ENCODE assay signal across 29 cellular contexts in genomic region chr20:58286729-58287128, GRCh38. TPM values are rescaled to one million over a fixed set of nuclear protein-coding genes. Genes with fewer than 3 reads are reported as not detected.
A peak's percentile ranks its signal among the peaks of the same experiment; 100 is the strongest.
DNase-seq lines count a peak whose midpoint lies in the region; ATAC-seq and TF ChIP-seq lines count a peak whose summit lies in the region.
"Had no signal": no experiment of that assay in that cellular context is flagged by ENCODE, and none has a peak within 500 bp of the region (broad histone marks: within the 10 kb centered on the region; RNA-seq: fewer than 3 reads in every experiment).

No MANE protein-coding gene starts in this region.

- 50 to 73% (median 64%) methylated on average over 7 of the region's 7 CpGs for WGBS in spleen, 5 donors

- peak; percentile 61 for DNase-seq in activated CD4-positive, alpha-beta T cell treated with anti-CD3 and anti-CD28 coated beads, Interleukin-2, amount 10 ng/mL, durations not matched to agents 24 days and 14 days
- no peak for DNase-seq in activated CD4-positive, alpha-beta T cell treated with anti-CD3 and anti-CD28 coated beads for 48 hours
- peak; percentile 33 for DNase-seq in GM13976 (ENCODE audit: low spot score)
- DNase-seq in WTC11 (ENCODE audit: low spot score), result no peak
- DNase-seq in spleen, result no peak
- DNase-seq in COLO829 (ENCODE audit: low spot score), result no peak
- no peak for DNase-seq in glutamatergic neuron
- DNase-seq: ACHN, activated T-cell treated with anti-CD3 and anti-CD28 coated beads for 4 hours, foreskin fibroblast, H7, hypothalamus, KG1, NCI-H1092, NCI-H2081, NCI-H524, PC-3, SIG-M5, thyroid gland had no signal

- peak overlapping the region in 6 of 8 donors; percentile 45 to 84 (median 60) for H3K27ac ChIP-seq in spleen
- H3K27ac ChIP-seq: breast epithelium, prostate gland, thyroid gland had no signal

- peaks cover 22% of the 10 kb centered on the region for H3K36me3 Mint-ChIP-seq in activated CD4-positive, alpha-beta T cell treated with anti-CD3 and anti-CD28 coated beads, Interleukin-2, amount 10 ng/mL, durations not matched to agents 24 days and 14 days (ENCODE audit: low read depth)
- H3K36me3 Mint-ChIP-seq in WTC11, result peaks cover 3% of the 10 kb centered on the region
- H3K36me3 Mint-ChIP-seq in glutamatergic neuron (ENCODE audit: unreplicated experiment), result no peaks in the 10 kb centered on the region

- H3K4me3 ChIP-seq in spleen, result peak overlapping the region in 1 of 8 donors; percentile 28
- H3K4me3 ChIP-seq: breast epithelium, lung, prostate gland, smooth muscle cell, thyroid gland had no signal

- no peaks in the 10 kb centered on the region for H3K9me3 Mint-ChIP-seq in activated CD4-positive, alpha-beta T cell treated with anti-CD3 and anti-CD28 coated beads, Interleukin-2, amount 10 ng/mL, durations not matched to agents 24 days and 14 days
- peaks cover 4% of the 10 kb centered on the region for H3K9me3 Mint-ChIP-seq in WTC11
- no peaks in the 10 kb centered on the region for H3K9me3 Mint-ChIP-seq in glutamatergic neuron (ENCODE audit: unreplicated experiment)
- H3K9me3 Mint-ChIP-seq: dendritic cell treated with granulocyte-macrophage colony-stimulating factor and Interleukin-4, amounts not matched to agents 40 ng/mL and 50 ng/mL, for 4 days had no signal

- no peak overlapping the region for H3K27ac Mint-ChIP-seq in activated CD4-positive, alpha-beta T cell treated with anti-CD3 and anti-CD28 coated beads, Interleukin-2, amount 10 ng/mL, durations not matched to agents 24 days and 14 days
- H3K27ac Mint-ChIP-seq in WTC11, result peak overlapping the region; percentile 6; the same call in 1 of the 2 replicates
- no peak overlapping the region for H3K27ac Mint-ChIP-seq in glutamatergic neuron (ENCODE audit: unreplicated experiment)
- H3K27ac Mint-ChIP-seq: dendritic cell treated with granulocyte-macrophage colony-stimulating factor and Interleukin-4, amounts not matched to agents 40 ng/mL and 50 ng/mL, for 4 days had no signal

- no peak for TF ChIP-seq CTCF in GM13976 (IDR thresholded peaks at IDR 0.05; ENCODE audit: borderline replicate concordance, control extremely low read depth, extremely low read depth, insufficient read depth, missing control alignments)
- no peak for TF ChIP-seq CTCF in WTC11 (IDR thresholded peaks at IDR 0.05)
- no peak for TF ChIP-seq CTCF in spleen (IDR thresholded peaks at IDR 0.05 in 8 of 11, conservative IDR thresholded peaks at IDR 0.05 in 3 of 11)
- no peak for TF ChIP-seq CTCF in glutamatergic neuron (IDR thresholded peaks at IDR 0.05; ENCODE audit: partially characterized antibody, unreplicated experiment)

- no peaks in the 10 kb centered on the region for H3K27me3 Mint-ChIP-seq in activated CD4-positive, alpha-beta T cell treated with anti-CD3 and anti-CD28 coated beads, Interleukin-2, amount 10 ng/mL, durations not matched to agents 24 days and 14 days
- H3K27me3 Mint-ChIP-seq in WTC11 (ENCODE audit: low read depth) (no peaks in the 10 kb centered on the region), glutamatergic neuron (ENCODE audit: unreplicated experiment) (no peaks in the 10 kb centered on the region)
- H3K27me3 Mint-ChIP-seq: dendritic cell treated with granulocyte-macrophage colony-stimulating factor and Interleukin-4, amounts not matched to agents 40 ng/mL and 50 ng/mL, for 4 days had no signal

- CTCF ChIA-PET in WTC11 (lab: Charles Lee), result interaction anchor here (1.5 kb wide), 1 partner anchor 40 kb away, joined by 4 read pairs; no protein-coding TSS in a partner anchor

- no peaks in the 10 kb centered on the region for H3K27me3 ChIP-seq in spleen (replicated peaks in 1 of 7)
- H3K27me3 ChIP-seq: breast epithelium, thyroid gland had no signal

- POLR2A ChIA-PET in WTC11 (lab: Charles Lee), result no interaction called here

- no peaks in the 10 kb centered on the region for H3K9me3 ChIP-seq in spleen
- H3K9me3 ChIP-seq: breast epithelium, prostate gland, thyroid gland had no signal

- TF ChIP-seq POLR2A in spleen (IDR thresholded peaks at IDR 0.05), result no peak

- peaks cover 15% of the 10 kb centered on the region for H3K4me1 Mint-ChIP-seq in activated CD4-positive, alpha-beta T cell treated with anti-CD3 and anti-CD28 coated beads, Interleukin-2, amount 10 ng/mL, durations not matched to agents 24 days and 14 days
- H3K4me1 Mint-ChIP-seq in WTC11 (peaks cover 8% of the 10 kb centered on the region; the same call in 1 of the 2 replicates), glutamatergic neuron (ENCODE audit: low read depth, unreplicated experiment) (no peaks in the 10 kb centered on the region)

- H3K36me3 ChIP-seq in spleen, result peaks cover 0 to 41% (median 11%) of the 10 kb centered on the region in 6 donors
- H3K36me3 ChIP-seq: breast epithelium, prostate gland, thyroid gland had no signal

- in situ Hi-C loops in GM13976 (cut with MboI; ENCODE audit: low sequenced_read_pairs, unreplicated experiment), result no loop called here

- peaks cover 0 to 25% (median 7%) of the 10 kb centered on the region in 6 donors for H3K4me1 ChIP-seq in spleen
- H3K4me1 ChIP-seq: breast epithelium, prostate gland, thyroid gland had no signal

- H3K4me3 Mint-ChIP-seq in activated CD4-positive, alpha-beta T cell treated with anti-CD3 and anti-CD28 coated beads, Interleukin-2, amount 10 ng/mL, durations not matched to agents 24 days and 14 days, result no peak overlapping the region
- H3K4me3 Mint-ChIP-seq in WTC11 (no peak overlapping the region), glutamatergic neuron (ENCODE audit: unreplicated experiment) (no peak overlapping the region)
- H3K4me3 Mint-ChIP-seq: dendritic cell treated with granulocyte-macrophage colony-stimulating factor and Interleukin-4, amounts not matched to agents 40 ng/mL and 50 ng/mL, for 4 days had no signal

- intact Hi-C loops in activated CD4-positive, alpha-beta T cell treated with anti-CD3 and anti-CD28 coated beads, Interleukin-2, amount 10 ng/mL, durations not matched to agents 24 days and 14 days (cut with micrococcal nuclease), result no loop called here
- intact Hi-C loops in spleen (cut with DNase I; ENCODE audit: low total_unique reads), result no loop called here

- ATAC-seq in WTC11 (no peak), GM19035 (IDR thresholded peaks at IDR 0.05; ENCODE audit: unreplicated experiment) (no peak)
- ATAC-seq: activated CD4-positive, CD25-positive, alpha-beta regulatory T cell treated with anti-CD3 and anti-CD28 coated beads, Interleukin-2, amount 50 U/mL, for 24 hours; PC-3 had no signal

TF ChIP-seq in WTC11, 78 proteins besides CTCF, POLR2A, EP300 and RAD21 (continues in another document):
- TF ChIP-seq E2F4 (CRISPR knock-in tag; IDR thresholded peaks at IDR 0.05; ENCODE audit: borderline replicate concordance, low read depth) (no peak), ATF1 (CRISPR knock-in tag; IDR thresholded peaks at IDR 0.05) (no peak), ZNF425 (CRISPR knock-in tag; conservative IDR thresholded peaks at IDR 0.05) (no peak), GRHL2 (CRISPR knock-in tag; IDR thresholded peaks at IDR 0.05; ENCODE audit: insufficient replicate concordance, severe bottlenecking) (no peak)

RNA-seq across cellular contexts. Expression of gene RAB22A, which starts 22.8 kb away (rescaled TPM):
- total RNA-seq in activated CD4-positive, alpha-beta T cell treated with anti-CD3 and anti-CD28 coated beads, Interleukin-2, amount 10 ng/mL, durations not matched to agents 24 days and 14 days, result 16.5 and 17.4 TPM in 2 replicates
- total RNA-seq in WTC11 (2021), result 5.7 to 6.6 TPM (median 6.0 TPM) in 3 replicates
- total RNA-seq in spleen, result 10 to 100 TPM; 14.9 to 22.6 (median 21.0) TPM
- 1 to 10 TPM; 4.2 to 6.4 (median 4.8) TPM for polyA plus RNA-seq in spleen
- total RNA-seq in glutamatergic neuron (ENCODE audit: unreplicated experiment), result 9.5 TPM

RNA-seq across cellular contexts. Expression of gene ANKRD60, which starts 58.3 kb away (rescaled TPM):
- not detected in 2 replicates for total RNA-seq in activated CD4-positive, alpha-beta T cell treated with anti-CD3 and anti-CD28 coated beads, Interleukin-2, amount 10 ng/mL, durations not matched to agents 24 days and 14 days
- total RNA-seq in WTC11 (2021) (not detected in 3 replicates), spleen (not detected), glutamatergic neuron (ENCODE audit: unreplicated experiment) (not detected)
- not detected for polyA plus RNA-seq in spleen
- total RNA-seq: breast epithelium; H7; lung; myocyte; PC-3; smooth muscle cell; T-helper 2 cell treated with Interferon-gamma antibody and Interleukin-4, amounts not matched to agents 100 ng/mL and 5 ng/mL, for 36 hours; thyroid gland had no signal
- polyA plus RNA-seq: keratinocyte, lung, smooth muscle cell had no signal

Comparison
In these comparisons a context has a peak if more than half of its experiments do, and no peak if none do; other contexts are left out.
1. DNase-seq: peak in activated CD4-positive, alpha-beta T cell treated with anti-CD3 and anti-CD28 coated beads, Interleukin-2, amount 10 ng/mL, durations not matched to agents 24 days and 14 days (single experiment) and GM13976 (single experiment); none in activated CD4-positive, alpha-beta T cell treated with anti-CD3 and anti-CD28 coated beads for 48 hours (single experiment), WTC11 (single experiment), spleen (single experiment), COLO829 (single experiment) and glutamatergic neuron (single experiment).